ENCODE assay signal across 2 cellular contexts in genomic region chr6:35471836-35472345, GRCh38.
TF ChIP-seq lines count a peak whose summit lies in the region.

No MANE protein-coding gene starts in this region.

TF ChIP-seq in SK-N-SH, 30 proteins besides CTCF, POLR2A, EP300 and RAD21 (continued from another document):
- TF ChIP-seq, protein P1, sequence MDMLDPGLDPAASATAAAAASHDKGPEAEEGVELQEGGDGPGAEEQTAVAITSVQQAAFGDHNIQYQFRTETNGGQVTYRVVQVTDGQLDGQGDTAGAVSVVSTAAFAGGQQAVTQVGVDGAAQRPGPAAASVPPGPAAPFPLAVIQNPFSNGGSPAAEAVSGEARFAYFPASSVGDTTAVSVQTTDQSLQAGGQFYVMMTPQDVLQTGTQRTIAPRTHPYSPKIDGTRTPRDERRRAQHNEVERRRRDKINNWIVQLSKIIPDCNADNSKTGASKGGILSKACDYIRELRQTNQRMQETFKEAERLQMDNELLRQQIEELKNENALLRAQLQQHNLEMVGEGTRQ (IDR thresholded peaks at IDR 0.05; ENCODE audit: borderline replicate concordance, low read depth, low read length): no peak
- TF ChIP-seq, protein P2, sequence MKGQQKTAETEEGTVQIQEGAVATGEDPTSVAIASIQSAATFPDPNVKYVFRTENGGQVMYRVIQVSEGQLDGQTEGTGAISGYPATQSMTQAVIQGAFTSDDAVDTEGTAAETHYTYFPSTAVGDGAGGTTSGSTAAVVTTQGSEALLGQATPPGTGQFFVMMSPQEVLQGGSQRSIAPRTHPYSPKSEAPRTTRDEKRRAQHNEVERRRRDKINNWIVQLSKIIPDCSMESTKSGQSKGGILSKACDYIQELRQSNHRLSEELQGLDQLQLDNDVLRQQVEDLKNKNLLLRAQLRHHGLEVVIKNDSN (IDR thresholded peaks at IDR 0.05; ENCODE audit: borderline replicate concordance, low read depth): no peak
- TF ChIP-seq REST (IDR thresholded peaks at IDR 0.05; ENCODE audit: low read depth, low read length) (no peak), YY1 (IDR thresholded peaks at IDR 0.05; ENCODE audit: low read depth) (no peak), TCF12 (IDR thresholded peaks at IDR 0.05) (no peak), SMC3 (IDR thresholded peaks at IDR 0.05; ENCODE audit: low read depth, low read length) (no peak), NFIC (IDR thresholded peaks at IDR 0.05; ENCODE audit: borderline replicate concordance) (no peak), EZH2phosphoT487 (IDR thresholded peaks at IDR 0.05; ENCODE audit: borderline replicate concordance, low read depth) (no peak)

TF ChIP-seq in SK-N-SH treated with all-trans-retinoic acid at 6 μM for 48 hours, 23 proteins besides CTCF, POLR2A, EP300 and RAD21:
- TF ChIP-seq TSHZ2 (CRISPR knock-in tag; IDR thresholded peaks at IDR 0.05) (no peak), GLIS3 (CRISPR knock-in tag; IDR thresholded peaks at IDR 0.05) (no peak), ISL1 (CRISPR knock-in tag; IDR thresholded peaks at IDR 0.05) (no peak), ZNF8 (CRISPR knock-in tag; IDR thresholded peaks at IDR 0.05) (no peak), OSR1 (CRISPR knock-in tag; IDR thresholded peaks at IDR 0.05) (no peak), BACH2 (CRISPR knock-in tag; IDR thresholded peaks at IDR 0.05; ENCODE audit: borderline replicate concordance) (no peak), CSDC2 (CRISPR knock-in tag; IDR thresholded peaks at IDR 0.05) (no peak), TOX (CRISPR knock-in tag; IDR thresholded peaks at IDR 0.05; ENCODE audit: borderline replicate concordance) (no peak)
- TF ChIP-seq, protein P3, sequence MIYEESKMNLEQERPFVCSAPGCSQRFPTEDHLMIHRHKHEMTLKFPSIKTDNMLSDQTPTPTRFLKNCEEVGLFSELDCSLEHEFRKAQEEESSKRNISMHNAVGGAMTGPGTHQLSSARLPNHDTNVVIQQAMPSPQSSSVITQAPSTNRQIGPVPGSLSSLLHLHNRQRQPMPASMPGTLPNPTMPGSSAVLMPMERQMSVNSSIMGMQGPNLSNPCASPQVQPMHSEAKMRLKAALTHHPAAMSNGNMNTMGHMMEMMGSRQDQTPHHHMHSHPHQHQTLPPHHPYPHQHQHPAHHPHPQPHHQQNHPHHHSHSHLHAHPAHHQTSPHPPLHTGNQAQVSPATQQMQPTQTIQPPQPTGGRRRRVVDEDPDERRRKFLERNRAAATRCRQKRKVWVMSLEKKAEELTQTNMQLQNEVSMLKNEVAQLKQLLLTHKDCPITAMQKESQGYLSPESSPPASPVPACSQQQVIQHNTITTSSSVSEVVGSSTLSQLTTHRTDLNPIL (CRISPR knock-in tag; IDR thresholded peaks at IDR 0.05; ENCODE audit: low read depth): no peak
- TF ChIP-seq, protein P4, sequence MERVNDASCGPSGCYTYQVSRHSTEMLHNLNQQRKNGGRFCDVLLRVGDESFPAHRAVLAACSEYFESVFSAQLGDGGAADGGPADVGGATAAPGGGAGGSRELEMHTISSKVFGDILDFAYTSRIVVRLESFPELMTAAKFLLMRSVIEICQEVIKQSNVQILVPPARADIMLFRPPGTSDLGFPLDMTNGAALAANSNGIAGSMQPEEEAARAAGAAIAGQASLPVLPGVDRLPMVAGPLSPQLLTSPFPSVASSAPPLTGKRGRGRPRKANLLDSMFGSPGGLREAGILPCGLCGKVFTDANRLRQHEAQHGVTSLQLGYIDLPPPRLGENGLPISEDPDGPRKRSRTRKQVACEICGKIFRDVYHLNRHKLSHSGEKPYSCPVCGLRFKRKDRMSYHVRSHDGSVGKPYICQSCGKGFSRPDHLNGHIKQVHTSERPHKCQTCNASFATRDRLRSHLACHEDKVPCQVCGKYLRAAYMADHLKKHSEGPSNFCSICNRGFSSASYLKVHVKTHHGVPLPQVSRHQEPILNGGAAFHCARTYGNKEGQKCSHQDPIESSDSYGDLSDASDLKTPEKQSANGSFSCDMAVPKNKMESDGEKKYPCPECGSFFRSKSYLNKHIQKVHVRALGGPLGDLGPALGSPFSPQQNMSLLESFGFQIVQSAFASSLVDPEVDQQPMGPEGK (CRISPR knock-in tag; IDR thresholded peaks at IDR 0.05; ENCODE audit: borderline replicate concordance): no peak
- TF ChIP-seq, protein P5, sequence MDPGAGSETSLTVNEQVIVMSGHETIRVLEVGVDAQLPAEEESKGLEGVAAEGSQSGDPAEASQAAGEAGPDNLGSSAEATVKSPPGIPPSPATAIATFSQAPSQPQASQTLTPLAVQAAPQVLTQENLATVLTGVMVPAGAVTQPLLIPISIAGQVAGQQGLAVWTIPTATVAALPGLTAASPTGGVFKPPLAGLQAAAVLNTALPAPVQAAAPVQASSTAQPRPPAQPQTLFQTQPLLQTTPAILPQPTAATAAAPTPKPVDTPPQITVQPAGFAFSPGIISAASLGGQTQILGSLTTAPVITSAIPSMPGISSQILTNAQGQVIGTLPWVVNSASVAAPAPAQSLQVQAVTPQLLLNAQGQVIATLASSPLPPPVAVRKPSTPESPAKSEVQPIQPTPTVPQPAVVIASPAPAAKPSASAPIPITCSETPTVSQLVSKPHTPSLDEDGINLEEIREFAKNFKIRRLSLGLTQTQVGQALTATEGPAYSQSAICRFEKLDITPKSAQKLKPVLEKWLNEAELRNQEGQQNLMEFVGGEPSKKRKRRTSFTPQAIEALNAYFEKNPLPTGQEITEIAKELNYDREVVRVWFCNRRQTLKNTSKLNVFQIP (CRISPR knock-in tag; IDR thresholded peaks at IDR 0.05; ENCODE audit: borderline replicate concordance, low read depth): no peak
